Comparison of ENCODE assay signal across 8 cellular contexts in genomic region chr6:710601-711571, GRCh38. TPM values are rescaled to one million over a fixed set of nuclear protein-coding genes. Genes with fewer than 3 reads are reported as not detected.
A peak's percentile ranks its signal among the peaks of the same experiment; 100 is the strongest.
DNase-seq lines count a peak whose midpoint lies in the region; ATAC-seq and TF ChIP-seq lines count a peak whose summit lies in the region.

No MANE protein-coding gene starts in this region.

- peak in 1 of 2 donors; percentile 13 for TF ChIP-seq POLR2A in suprapubic skin (IDR thresholded peaks at IDR 0.05)

- H2AFZ ChIP-seq in OCI-LY1 (ENCODE audit: low read length) (peak overlapping the region; percentile 95), neuronal stem cell (ENCODE audit: low read length) (peak overlapping the region; percentile 97)

- H2AK5ac ChIP-seq in neuronal stem cell (ENCODE audit: low read depth, low read length) = no peak overlapping the region

- peaks cover 2% of the 10 kb centered on the region for H3K79me1 ChIP-seq in neuronal stem cell (ENCODE audit: low read depth, low read length)

- H2BK120ac ChIP-seq in neuronal stem cell (ENCODE audit: low read depth, low read length) = no peak overlapping the region

- peak overlapping the region; percentile 68 for H3K9ac ChIP-seq in OCI-LY1 (ENCODE audit: low read length)
- H3K9ac ChIP-seq in neuronal stem cell (ENCODE audit: low read depth, low read length, poor library complexity) = peak overlapping the region; percentile 75

- H3K4me2 ChIP-seq in OCI-LY1 (ENCODE audit: low read length) (peak overlapping the region; percentile 98), neuronal stem cell (ENCODE audit: insufficient read depth, low read length, poor library complexity, severe bottlenecking) (peak overlapping the region; percentile 72)

- no peaks in the 10 kb centered on the region for H3F3A ChIP-seq in OCI-LY1 (ENCODE audit: insufficient read depth, low read length)

- TF ChIP-seq CTCF in OCI-LY1 (IDR thresholded peaks at IDR 0.05; ENCODE audit: low read length) (no peak), suprapubic skin (IDR thresholded peaks at IDR 0.05) (no peak)

- H3K27me3 ChIP-seq in OCI-LY1 (ENCODE audit: insufficient read depth, low read length) (no peaks in the 10 kb centered on the region), neuronal stem cell (ENCODE audit: control insufficient read depth in 3 of 3, insufficient read depth in 3 of 3, low read depth in 1 of 3, low read length in 3 of 3) (peaks cover 0 to 6% (median 0%) of the 10 kb centered on the region in 3 experiments), suprapubic skin (peaks cover 4% of the 10 kb centered on the region)

- peak overlapping the region; percentile 12 for H2BK15ac ChIP-seq in neuronal stem cell (ENCODE audit: low read length)

- H2BK12ac ChIP-seq in neuronal stem cell (ENCODE audit: low read length) = no peak overlapping the region

- H3K27ac ChIP-seq in OCI-LY1 (ENCODE audit: low read depth, low read length, poor library complexity, severe bottlenecking) (no peak overlapping the region), neuronal stem cell (replicated peaks; ENCODE audit: low read length) (no peak overlapping the region), suprapubic skin (peak overlapping the region; percentile 88)

- WGBS in neuronal stem cell (ENCODE audit: extremely low coverage in 2 of 2, insufficient read length in 2 of 2, insufficient replicate concordance in 1 of 2), 2 donors = no CpG with 5 or more reads among the region's 55 CpGs
- under 1% methylated on average over 53 of the region's 55 CpGs for WGBS in suprapubic skin

- no peak for TF ChIP-seq EP300 in suprapubic skin (IDR thresholded peaks at IDR 0.05)

- H3K79me2 ChIP-seq in OCI-LY1 (ENCODE audit: insufficient read depth, low read length) = no peaks in the 10 kb centered on the region

- no peak overlapping the region for H4K91ac ChIP-seq in neuronal stem cell (ENCODE audit: low read depth, low read length, poor library complexity)

- H3K23ac ChIP-seq in neuronal stem cell (ENCODE audit: low read depth, low read length, poor library complexity) = no peak overlapping the region

- H3K36me3 ChIP-seq in OCI-LY1 (ENCODE audit: insufficient read depth, low read length) (no peaks in the 10 kb centered on the region), neuronal stem cell (replicated peaks in 1 of 2; ENCODE audit: control insufficient read depth in 2 of 2, insufficient read depth in 2 of 2, low read length in 2 of 2) (no peaks in the 10 kb centered on the region), suprapubic skin (no peaks in the 10 kb centered on the region)

- H4K20me1 ChIP-seq in OCI-LY1 (ENCODE audit: insufficient read depth, low read length) = no peaks in the 10 kb centered on the region

- no peak overlapping the region for H2BK5ac ChIP-seq in neuronal stem cell (ENCODE audit: low read length)

- H3K9me3 ChIP-seq in OCI-LY1 (ENCODE audit: low read length) (no peaks in the 10 kb centered on the region), neuronal stem cell (replicated peaks in 1 of 2; ENCODE audit: control insufficient read depth in 2 of 2, insufficient read depth in 1 of 2, low read depth in 1 of 2, low read length in 2 of 2) (peaks cover 0 to 2% of the 10 kb centered on the region in 2 donors), suprapubic skin (no peaks in the 10 kb centered on the region)

- H4K8ac ChIP-seq in neuronal stem cell (ENCODE audit: low read depth, low read length) = no peak overlapping the region

- no peak overlapping the region for H3K14ac ChIP-seq in neuronal stem cell (ENCODE audit: low read length)

- no peak overlapping the region for H3K4ac ChIP-seq in neuronal stem cell (ENCODE audit: low read length)

- no peaks in the 10 kb centered on the region for H3K9me2 ChIP-seq in OCI-LY1 (ENCODE audit: low read depth, low read length)

- peak overlapping the region; percentile 60 for H3K18ac ChIP-seq in neuronal stem cell (ENCODE audit: low read length)

- DNase-seq in activated gamma-delta T cell treated with Interleukin-2 at 50 U/mL for 16 hours (peak; percentile 26), activated gamma-delta T cell (lab: John Stamatoyannopoulos, UW) (no peak), foreskin melanocyte (peak; percentile 28), neuronal stem cell (ENCODE audit: low spot score) (peak; percentile 32), suprapubic skin (ENCODE audit: low spot score in 2 of 2) (peak in 1 of 2 donors; percentile 71)
- DNase-seq in activated naive CD4-positive, alpha-beta T cell (lab: John Stamatoyannopoulos, UW) = peak; percentile 22 to 42 (median 32)

- H3K4me1 ChIP-seq in OCI-LY1 (ENCODE audit: insufficient read depth, low read length, severe bottlenecking) (peaks cover 15% of the 10 kb centered on the region), neuronal stem cell (ENCODE audit: control insufficient read depth in 2 of 2, insufficient read depth in 1 of 2, low read depth in 1 of 2, low read length in 2 of 2) (peaks cover 4 to 7% of the 10 kb centered on the region in 2 donors), suprapubic skin (peaks cover 16% of the 10 kb centered on the region)

- ATAC-seq in HG03025 (IDR thresholded peaks at IDR 0.05; ENCODE audit: low FRiP score, unreplicated experiment) = peak; percentile 93

- peak overlapping the region; percentile 66 for H3K4me3 ChIP-seq in OCI-LY1 (ENCODE audit: low read depth, low read length, poor library complexity, severe bottlenecking)
- H3K4me3 ChIP-seq in neuronal stem cell (ENCODE audit: low read length in 2 of 2) = peak overlapping the region; percentile 55 to 74
- peak overlapping the region; percentile 56 for H3K4me3 ChIP-seq in suprapubic skin

RNA-seq across cellular contexts. Expression of gene EXOC2, which starts 17.9 kb away (rescaled TPM):
- polyA plus RNA-seq in neuronal stem cell (2013, experiment 1 of 2) = 18.9 TPM
- 19.1 TPM for polyA plus RNA-seq in neuronal stem cell (2013, experiment 2 of 2)
- total RNA-seq in suprapubic skin = 10 to 100 TPM; 17.7 to 28.1 (median 20.3) TPM

RNA-seq across cellular contexts. Expression of gene HUS1B, which starts 54.0 kb away (rescaled TPM):
- polyA plus RNA-seq in neuronal stem cell (2013, experiment 1 of 2) = 0.26 TPM
- 0.36 TPM for polyA plus RNA-seq in neuronal stem cell (2013, experiment 2 of 2)
- 1 to 10 TPM in 3 of 4 donors, under 1 TPM in 1; 0.68 to 8.8 (median 3.1) TPM for total RNA-seq in suprapubic skin
